In genomic region chr12:18828987-18829386, GRCh38 we compare ENCODE assay signal across 7 cellular contexts.
"Had no signal": no experiment of that assay in that cellular context is flagged by ENCODE, and none has a peak within 500 bp of the region (broad histone marks: within the 10 kb centered on the region; RNA-seq: fewer than 3 reads in every experiment).

No MANE protein-coding gene starts in this region.

- H3K27ac Mint-ChIP-seq: GM23338 had no signal

- H2AFZ ChIP-seq: GM23338 had no signal

- H3K4me1 Mint-ChIP-seq: GM23338 had no signal

- FAIRE-seq: HTR-8/SVneo had no signal

- H3K4me3 ChIP-seq: GM23338, HAP-1 had no signal

- ATAC-seq: GM23338, HCT116 had no signal

- H3K4me1 ChIP-seq: HAP-1 had no signal

- H3K9me3 ChIP-seq: HAP-1 had no signal

- H3K4me2 ChIP-seq: GM23338 had no signal

- DNase-seq: H7, IMR-90, KBM-7 had no signal

- H3K4me3 Mint-ChIP-seq: GM23338 had no signal

- H3K36me3 ChIP-seq: HAP-1 had no signal
